9 cellular contexts compared by ENCODE assay signal in the genomic region with DNA sequence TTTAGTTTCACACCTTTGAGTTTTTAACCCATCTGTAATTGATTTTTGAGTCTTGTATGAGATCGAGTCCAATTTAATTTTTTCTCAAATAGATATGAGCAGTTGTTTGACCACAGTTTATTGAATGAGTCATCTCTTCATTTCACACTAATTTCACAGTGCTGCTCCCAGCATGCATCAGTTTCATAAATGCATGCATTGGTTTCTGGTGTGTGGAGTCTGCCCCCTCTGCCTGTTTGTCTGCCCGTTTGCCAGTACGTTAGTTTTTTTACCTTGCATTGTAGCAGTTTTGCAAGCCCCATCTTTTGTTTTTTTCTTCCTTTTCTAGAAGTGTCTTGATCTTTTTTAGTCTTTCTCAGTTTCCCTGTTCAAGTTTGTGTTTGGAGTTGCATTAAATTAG. TPM values are rescaled to one million over a fixed set of nuclear protein-coding genes. Genes with fewer than 3 reads are reported as not detected.
DNase-seq lines count a peak whose midpoint lies in the region; ATAC-seq and TF ChIP-seq lines count a peak whose summit lies in the region.
"Had no signal": no experiment of that assay in that cellular context is flagged by ENCODE, and none has a peak within 500 bp of the region (broad histone marks: within the 10 kb centered on the region; RNA-seq: fewer than 3 reads in every experiment).

No MANE protein-coding gene starts in this region.

- no peaks in the 10 kb centered on the region for H3K9me3 ChIP-seq in upper lobe of right lung

- H3K27me3 ChIP-seq in upper lobe of right lung = no peaks in the 10 kb centered on the region

- peaks cover 6% of the 10 kb centered on the region for H3K4me1 ChIP-seq in upper lobe of right lung
- H3K4me1 ChIP-seq: parathyroid adenoma had no signal

- DNase-seq in ACHN (peak; percentile 25), NCI-H2029 treated with DMSO at 0.1 percent for 48 hours (lab: John Stamatoyannopoulos, UW) (peak; percentile 20), fibroblast of the aortic adventitia (ENCODE audit: low read depth) (peak; percentile 72), upper lobe of right lung (no peak), 8988T (no peak)
- peak; percentile 31 to 51 for DNase-seq in activated CD4-positive, alpha-beta T cell treated with anti-CD3 and anti-CD28 coated beads, Interleukin-2, amount 50 U/mL, for 48 hours

- TF ChIP-seq CTCF in fibroblast of the aortic adventitia (IDR thresholded peaks at IDR 0.05; ENCODE audit: insufficient read depth, low read length) (no peak), upper lobe of right lung (IDR thresholded peaks at IDR 0.05) (no peak)

- ATAC-seq in GM18511 (IDR thresholded peaks at IDR 0.05; ENCODE audit: unreplicated experiment) (peak; percentile 99), HG02884 (IDR thresholded peaks at IDR 0.05; ENCODE audit: unreplicated experiment) (peak; percentile 99), upper lobe of right lung (peak; percentile 52)

- intact Hi-C loops in upper lobe of right lung (cut with DNase I) = no loop called here

- H3K36me3 ChIP-seq in upper lobe of right lung = no peaks in the 10 kb centered on the region

- no peak overlapping the region for H3K4me3 ChIP-seq in fibroblast of the aortic adventitia (ENCODE audit: low read depth, low read length)
- no peak overlapping the region for H3K4me3 ChIP-seq in upper lobe of right lung

- H3K27ac ChIP-seq in upper lobe of right lung = no peak overlapping the region
- H3K27ac ChIP-seq: parathyroid adenoma had no signal

- in situ Hi-C loops in ACHN (cut with HindIII; ENCODE audit: low pct_ligation_motif_present, low pct_unique_long_range_greater_than_20kb, low sequenced_read_pairs) = no loop called here

RNA-seq across cellular contexts. Expression of a gene that starts 11.9 kb away (rescaled TPM):
- 4.0 and 7.0 TPM in 2 replicates for total RNA-seq in fibroblast of the aortic adventitia (ENCODE audit: low replicate concordance)
- 5.4 TPM for total RNA-seq in upper lobe of right lung

RNA-seq across cellular contexts. Expression of a gene that starts 13.0 kb away (rescaled TPM):
- total RNA-seq in fibroblast of the aortic adventitia (ENCODE audit: low replicate concordance) = 2.9 and 16.8 TPM in 2 replicates
- total RNA-seq in upper lobe of right lung = 15.7 TPM

Comparison
In these comparisons a context has a peak if more than half of its experiments do, and no peak if none do; other contexts are left out.
1. DNase-seq: peak in ACHN (single experiment), NCI-H2029 treated with DMSO at 0.1 percent for 48 hours (single experiment), activated CD4-positive, alpha-beta T cell treated with anti-CD3 and anti-CD28 coated beads, Interleukin-2, amount 50 U/mL, for 48 hours (2 of 2) and fibroblast of the aortic adventitia (single experiment); none in upper lobe of right lung (single experiment) and 8988T (single experiment).
2. Peak in every context shown above with its lines, with median percentiles within 50 percentile points of each other: ATAC-seq.